In genomic region chr5:76402251-76402879, GRCh38 we compare ENCODE assay signal across 1 cellular context.
TF ChIP-seq lines count a peak whose summit lies in the region.

No MANE protein-coding gene starts in this region.

TF ChIP-seq in K562, 482 proteins besides CTCF, POLR2A, EP300 and RAD21 (continued from another document and continues in another):
- no peak for TF ChIP-seq ZNF407 (IDR thresholded peaks at IDR 0.05; ENCODE audit: low read depth)
- peak; percentile 75; the same call in 1 of the 2 replicates for TF ChIP-seq DPF2 (IDR thresholded peaks at IDR 0.05)
- peak; percentile 91 for TF ChIP-seq FOXJ2 (tag; IDR thresholded peaks at IDR 0.05)
- no peak; the same call in 1 of the 2 replicates for TF ChIP-seq HCFC1 (IDR thresholded peaks at IDR 0.05; ENCODE audit: low read depth, low read length)
- 0 out of 2 replicates have a peak, but pooled peaks have one; percentile 21 for TF ChIP-seq NFE2 (IDR thresholded peaks at IDR 0.05; ENCODE audit: low read depth)
- no peak for TF ChIP-seq RNF2 (IDR thresholded peaks at IDR 0.05)
- TF ChIP-seq SIRT6 (IDR thresholded peaks at IDR 0.05; ENCODE audit: low read depth, low read length), result no peak
- 0 out of 2 replicates have a peak, but pooled peaks have one; percentile 38 for TF ChIP-seq CREB3 (tag; conservative IDR thresholded peaks at IDR 0.05; ENCODE audit: low read depth)
- no peak for TF ChIP-seq BRD4 (IDR thresholded peaks at IDR 0.05)
- no peak for TF ChIP-seq FOXA1 (IDR thresholded peaks at IDR 0.05; ENCODE audit: borderline replicate concordance)
- TF ChIP-seq CHCHD3 (CRISPR knock-in tag; IDR thresholded peaks at IDR 0.05), result no peak
- TF ChIP-seq CREB3L1 (IDR thresholded peaks at IDR 0.05; ENCODE audit: borderline replicate concordance, low read depth), result no peak
- no peak for TF ChIP-seq ZFX (CRISPR knock-in tag; IDR thresholded peaks at IDR 0.05)
- no peak for TF ChIP-seq SP2 (IDR thresholded peaks at IDR 0.05; ENCODE audit: extremely low read depth, low read depth, low read length, poor library complexity, severe bottlenecking)
- no peak for TF ChIP-seq SNAPC5 (CRISPR knock-in tag; IDR thresholded peaks at IDR 0.05)
- no peak for TF ChIP-seq ZNF609 (CRISPR knock-in tag; IDR thresholded peaks at IDR 0.05; ENCODE audit: borderline replicate concordance)
- TF ChIP-seq ZNF324 (CRISPR knock-in tag; IDR thresholded peaks at IDR 0.05), result no peak
- TF ChIP-seq TRIM28 (IDR thresholded peaks at IDR 0.05), result no peak
- TF ChIP-seq TEAD1 (CRISPR knock-in tag; IDR thresholded peaks at IDR 0.05), result peak in 1 of 2 experiments; percentile 87; a peak in 1 of 4 replicates
- no peak for TF ChIP-seq HNRNPL (IDR thresholded peaks at IDR 0.05; ENCODE audit: low read depth, low read length)
- TF ChIP-seq SAFB (IDR thresholded peaks at IDR 0.05; ENCODE audit: borderline replicate concordance, low read depth, low read length), result no peak
- no peak for TF ChIP-seq HDAC6 (IDR thresholded peaks at IDR 0.05; ENCODE audit: low read depth, low read length)
- no peak for TF ChIP-seq ZNF77 (CRISPR knock-in tag; IDR thresholded peaks at IDR 0.05)
- no peak for TF ChIP-seq TFE3 (CRISPR knock-in tag; IDR thresholded peaks at IDR 0.05)
- TF ChIP-seq MLX (CRISPR knock-in tag; conservative IDR thresholded peaks at IDR 0.05), result no peak
- TF ChIP-seq PATZ1 (CRISPR knock-in tag; IDR thresholded peaks at IDR 0.05; ENCODE audit: borderline replicate concordance), result no peak
- no peak for TF ChIP-seq AFF1 (IDR thresholded peaks at IDR 0.05; ENCODE audit: low read depth in 1 of 2, partially characterized antibody in 2 of 2)
- TF ChIP-seq ZFP30 (CRISPR knock-in tag; IDR thresholded peaks at IDR 0.05; ENCODE audit: borderline replicate concordance), result no peak
- 0 out of 2 replicates have a peak, but pooled peaks have one; percentile 15 for TF ChIP-seq ZBTB1 (CRISPR knock-in tag; IDR thresholded peaks at IDR 0.05; ENCODE audit: borderline replicate concordance, low read depth)
- no peak for TF ChIP-seq HLTF (IDR thresholded peaks at IDR 0.05)
